ENCODE assay signal across 1 cellular context in the genomic region with DNA sequence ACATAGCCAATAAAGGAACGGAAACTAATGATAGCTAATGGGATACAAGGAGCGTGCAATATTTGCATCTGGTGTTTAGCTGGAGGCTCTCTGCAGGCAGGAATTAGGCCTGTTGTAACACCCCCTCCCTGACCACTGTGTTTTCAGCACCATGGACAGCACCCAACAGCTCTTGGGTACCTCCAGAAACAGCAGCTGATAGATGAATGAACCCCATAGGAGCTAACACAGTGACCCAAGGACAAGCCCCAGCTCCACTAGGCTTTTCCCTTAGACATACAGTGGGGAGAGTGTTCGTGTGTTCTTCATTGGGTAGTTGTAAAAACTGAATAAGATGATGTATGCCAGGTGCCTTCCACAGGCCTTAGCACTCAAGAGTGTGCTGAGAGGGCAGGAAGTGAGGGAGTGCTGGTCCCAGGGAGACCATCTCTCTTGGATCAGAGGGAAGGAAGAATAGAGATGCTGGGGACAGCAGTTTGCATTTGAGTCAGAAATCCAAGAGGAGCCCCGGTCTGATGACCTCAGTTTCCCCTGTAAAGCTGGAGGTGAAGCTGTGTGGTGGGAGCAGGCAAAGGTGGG.
TF ChIP-seq lines count a peak whose summit lies in the region.

No MANE protein-coding gene starts in this region.

TF ChIP-seq in SK-N-SH, 30 proteins besides CTCF, POLR2A, EP300 and RAD21 (continued from another document):
- peak; percentile 74; the same call in 1 of the 2 replicates for TF ChIP-seq REST (IDR thresholded peaks at IDR 0.05; ENCODE audit: low read depth, low read length)
